In genomic region chr19:21439372-21439771, GRCh38 we compare ENCODE assay signal across 10 cellular contexts. TPM values are rescaled to one million over a fixed set of nuclear protein-coding genes. Genes with fewer than 3 reads are reported as not detected.
A peak's percentile ranks its signal among the peaks of the same experiment; 100 is the strongest.
DNase-seq lines count a peak whose midpoint lies in the region; ATAC-seq and TF ChIP-seq lines count a peak whose summit lies in the region.
"Had no signal": no experiment of that assay in that cellular context is flagged by ENCODE, and none has a peak within 500 bp of the region (broad histone marks: within the 10 kb centered on the region; RNA-seq: fewer than 3 reads in every experiment).

No MANE protein-coding gene starts in this region.

- intact Hi-C loops in ascending aorta (cut with DNase I) (loop anchor here (5.0 kb wide), 2 partner anchors 42 to 43 kb away; partner anchors contain the start of gene ZNF493), right cardiac atrium (cut with DNase I) (no loop called here), testis (cut with DNase I; ENCODE audit: low total_unique reads) (no loop called here)

- TF ChIP-seq CTCF in LNCaP clone FGC (IDR thresholded peaks at IDR 0.05; ENCODE audit: control insufficient read depth, extremely low read depth, insufficient read depth), result no peak
- TF ChIP-seq CTCF in ascending aorta (IDR thresholded peaks at IDR 0.05), result no peak
- TF ChIP-seq CTCF in testis (IDR thresholded peaks at IDR 0.05), result no peak

- H3K4me3 ChIP-seq in LNCaP clone FGC (ENCODE audit: low read depth, low read length), result peak overlapping the region; percentile 12; the same call in 1 of the 2 replicates
- peak overlapping the region; percentile 34 to 47 for H3K4me3 ChIP-seq in ascending aorta
- H3K4me3 ChIP-seq in right cardiac atrium (ENCODE audit: low read length), result no peak overlapping the region
- no peak overlapping the region for H3K4me3 ChIP-seq in testis
- H3K4me3 ChIP-seq: BLaER1 treated with 17β-estradiol and CSF1 and Interleukin-3, amounts not matched to agents 10 nM and 100 nM had no signal

- peak overlapping the region; percentile 37 to 58 for H3K27ac ChIP-seq in ascending aorta
- H3K27ac ChIP-seq in right cardiac atrium (ENCODE audit: low read length), result no peak overlapping the region
- peak overlapping the region; percentile 87 to 90 for H3K27ac ChIP-seq in testis
- H3K27ac ChIP-seq: BLaER1 treated with 17β-estradiol and CSF1 and Interleukin-3, amounts not matched to agents 10 nM and 100 nM had no signal

- 49% methylated on average over 3 of the region's 3 CpGs for WGBS in right cardiac atrium
- WGBS in testis, 2 donors, result 46 to 50% methylated on average over 3 of the region's 3 CpGs

- ATAC-seq in right cardiac atrium (peak; percentile 83 to 87), GM18907 (IDR thresholded peaks at IDR 0.05; ENCODE audit: unreplicated experiment) (no peak)

- H3K4me1 ChIP-seq in ascending aorta (peaks cover 0 to 8% of the 10 kb centered on the region in 2 donors), right cardiac atrium (ENCODE audit: control insufficient read depth, insufficient read depth, low read length) (no peaks in the 10 kb centered on the region), testis (peaks cover 19% of the 10 kb centered on the region)
- H3K4me1 ChIP-seq: BLaER1 treated with 17β-estradiol and CSF1 and Interleukin-3, amounts not matched to agents 10 nM and 100 nM had no signal

- H3K27me3 ChIP-seq in ascending aorta (no peaks in the 10 kb centered on the region), right cardiac atrium (ENCODE audit: control insufficient read depth, insufficient read depth) (no peaks in the 10 kb centered on the region), testis (no peaks in the 10 kb centered on the region)
- H3K27me3 ChIP-seq: BLaER1 treated with 17β-estradiol and CSF1 and Interleukin-3, amounts not matched to agents 10 nM and 100 nM had no signal

- DNase-seq in LNCaP clone FGC (ENCODE audit: low read depth) (peak; percentile 88), ascending aorta (ENCODE audit: low spot score in 2 of 2) (no peak), right cardiac atrium (peak in 1 of 3 donors; percentile 47), testis (no peak), NCI-H2196 treated with DMSO at 0.1 percent for 48 hours (lab: John Stamatoyannopoulos, UW; ENCODE audit: unreplicated experiment) (no peak), NCI-H446 (lab: John Stamatoyannopoulos, UW) (no peak)
- DNase-seq: activated naive CD4-positive, alpha-beta T cell; NCI-H1694 had no signal

- no peak for TF ChIP-seq POLR2A in testis (IDR thresholded peaks at IDR 0.05)

- H3K36me3 ChIP-seq in ascending aorta (no peaks in the 10 kb centered on the region), testis (ENCODE audit: low read depth, missing control alignments) (no peaks in the 10 kb centered on the region)

- H3K9me3 ChIP-seq in ascending aorta (peaks cover 0 to under 1% of the 10 kb centered on the region in 2 donors), right cardiac atrium (ENCODE audit: control insufficient read depth, low read length) (no peaks in the 10 kb centered on the region), testis (no peaks in the 10 kb centered on the region)

RNA-seq across cellular contexts. Expression of gene ZNF493, which starts 42.4 kb away (rescaled TPM):
- total RNA-seq in ascending aorta (13.0 TPM), right cardiac atrium (10 to 100 TPM; 12.9 to 16.7 (median 13.9) TPM), testis (10 to 100 TPM; 40.3 to 44.2 TPM)
- polyA plus RNA-seq in right cardiac atrium (6.3 TPM), testis (ENCODE audit: insufficient read depth, low read depth, low replicate concordance) (6.4 TPM)

Comparison
In these comparisons a context has a peak if more than half of its experiments do, and no peak if none do; other contexts are left out.
1. H3K4me3 ChIP-seq: peak in LNCaP clone FGC (single experiment) and ascending aorta (2 of 2); none in right cardiac atrium (single experiment) and testis (0 of 2).